ENCODE assay signal across 15 cellular contexts in genomic region chr14:74834682-74835392, GRCh38. TPM values are rescaled to one million over a fixed set of nuclear protein-coding genes. Genes with fewer than 3 reads are reported as not detected.
DNase-seq lines count a peak whose midpoint lies in the region; ATAC-seq, FAIRE-seq and TF ChIP-seq lines count a peak whose summit lies in the region.
"Had no signal": no experiment of that assay in that cellular context is flagged by ENCODE, and none has a peak within 500 bp of the region (broad histone marks: within the 10 kb centered on the region; RNA-seq: fewer than 3 reads in every experiment).

No MANE protein-coding gene starts in this region.

- CTCF ChIA-PET in MCF 10A (lab: Yijun Ruan, JAX) = interaction anchor here (1.3 to 2.0 kb wide), 3 partner anchors 24 to 226 kb away, joined by 4 to 7 read pairs (median 4); no protein-coding TSS in a partner anchor
- CTCF ChIA-PET in mammary epithelial cell (lab: Charles Lee; ENCODE audit: low non-redundant PET) = no interaction called here

- BruUV-seq in MCF 10A (replicated peaks; lab: Mats Ljungman, UMichigan) (no TSS peak), mammary epithelial cell (replicated peaks; lab: Mats Ljungman, UMichigan) (no TSS peak)

- POLR2A ChIA-PET in MCF 10A (lab: Yijun Ruan, JAX) = interaction anchor here (1.2 kb wide), 1 partner anchor 241 kb away, joined by 3 read pairs; no protein-coding TSS in a partner anchor

- H3K4me1 ChIP-seq in mammary epithelial cell (ENCODE audit: insufficient read depth, low read length) (no peaks in the 10 kb centered on the region), testis (peaks cover 4% of the 10 kb centered on the region)

- no peaks in the 10 kb centered on the region for H3K27me3 Mint-ChIP-seq in MCF 10A (ENCODE audit: insufficient read depth, unreplicated experiment)
- H3K27me3 Mint-ChIP-seq in activated T-helper 17 cell treated with anti-CD3 and anti-CD28 coated beads, Interleukin-2, amount 50 U/mL, for 72 hours = no peaks in the 10 kb centered on the region

- H3K4me3 ChIP-seq in mammary epithelial cell (replicated peaks in 1 of 3; ENCODE audit: insufficient read depth in 1 of 3, low read depth in 2 of 3, low read length in 3 of 3) (no peak overlapping the region), kidney epithelial cell (ENCODE audit: low read depth, low read length) (no peak overlapping the region), testis (no peak overlapping the region)
- H3K4me3 ChIP-seq: left ventricle myocardium inferior had no signal

- H3K27me3 ChIP-seq in mammary epithelial cell (ENCODE audit: insufficient read depth, low read length) (no peaks in the 10 kb centered on the region), kidney epithelial cell (ENCODE audit: control insufficient read depth, insufficient read depth, low read length) (no peaks in the 10 kb centered on the region), testis (no peaks in the 10 kb centered on the region)

- H3K9me3 ChIP-seq in mammary epithelial cell (replicated peaks; ENCODE audit: insufficient read depth, low read length) (no peaks in the 10 kb centered on the region), testis (no peaks in the 10 kb centered on the region)
- H3K9me3 ChIP-seq: left ventricle myocardium inferior had no signal

- H3K9ac ChIP-seq in mammary epithelial cell (ENCODE audit: insufficient read depth, low read length) = no peak overlapping the region

- TF ChIP-seq CTCF in MCF 10A (IDR thresholded peaks at IDR 0.05; ENCODE audit: unreplicated experiment) = no peak
- no peak for TF ChIP-seq CTCF in mammary epithelial cell (conservative IDR thresholded peaks at IDR 0.05 in 1 of 2, IDR thresholded peaks at IDR 0.05 in 1 of 2; ENCODE audit: extremely low read depth in 1 of 2, insufficient read depth in 1 of 2, low read depth in 1 of 2, low read length in 2 of 2)
- TF ChIP-seq CTCF in kidney epithelial cell (IDR thresholded peaks at IDR 0.05; ENCODE audit: insufficient read depth, low read length, poor library complexity, severe bottlenecking) = no peak
- TF ChIP-seq CTCF in testis (IDR thresholded peaks at IDR 0.05) = no peak

- dilution Hi-C loops in mammary epithelial cell (cut with HindIII; ENCODE audit: low sequenced_read_pairs) = no loop called here

- no peaks in the 10 kb centered on the region for H3K9me3 Mint-ChIP-seq in MCF 10A (ENCODE audit: unreplicated experiment)
- H3K9me3 Mint-ChIP-seq in activated T-helper 17 cell treated with anti-CD3 and anti-CD28 coated beads, Interleukin-2, amount 50 U/mL, for 72 hours = no peaks in the 10 kb centered on the region

- H4K20me1 ChIP-seq in mammary epithelial cell (ENCODE audit: insufficient read depth, low read length) = no peaks in the 10 kb centered on the region

- DNase-seq in MCF 10A (ENCODE audit: unreplicated experiment) (no peak), mammary epithelial cell (no peak), kidney epithelial cell (ENCODE audit: low read depth) (peak; percentile 16), urothelium cell line (ENCODE audit: low spot score) (no peak), KBM-7 (no peak), NAMALWA (ENCODE audit: low spot score) (no peak), testis (no peak)
- DNase-seq: foreskin melanocyte, left ventricle myocardium inferior, NCI-H1417 treated with DMSO at 0.1 percent for 48 hours, nucleus accumbens had no signal

- peak overlapping the region; percentile 2 for H3K27ac Mint-ChIP-seq in MCF 10A (ENCODE audit: low read depth, unreplicated experiment)
- H3K27ac Mint-ChIP-seq in activated T-helper 17 cell treated with anti-CD3 and anti-CD28 coated beads, Interleukin-2, amount 50 U/mL, for 72 hours = peak overlapping the region; percentile 23

- in situ Hi-C loops in mammary epithelial cell (cut with MboI; ENCODE audit: low sequenced_read_pairs in 2 of 2) (no loop called here), KBM-7 (cut with MboI; ENCODE audit: low pct_unique_long_range_greater_than_20kb, low sequenced_read_pairs) (no loop called here)

- H3K79me2 ChIP-seq in mammary epithelial cell (ENCODE audit: insufficient read depth, low read length) = no peaks in the 10 kb centered on the region

- peak; percentile 52 for FAIRE-seq in urothelium cell line (lab: Jason Lieb, UNC)

- intact Hi-C loops in MCF 10A (cut with micrococcal nuclease) (no loop called here), mammary epithelial cell (cut with micrococcal nuclease) (no loop called here), testis (cut with DNase I; ENCODE audit: low total_unique reads) (no loop called here)

- H3K27ac ChIP-seq in mammary epithelial cell (ENCODE audit: insufficient read depth, low read depth, low read length) (no peak overlapping the region), testis (no peak overlapping the region)
- H3K27ac ChIP-seq: left ventricle myocardium inferior had no signal

- H3K4me3 Mint-ChIP-seq in MCF 10A (ENCODE audit: unreplicated experiment) = no peak overlapping the region
- no peak overlapping the region for H3K4me3 Mint-ChIP-seq in activated T-helper 17 cell treated with anti-CD3 and anti-CD28 coated beads, Interleukin-2, amount 50 U/mL, for 72 hours

- peaks cover 54% of the 10 kb centered on the region for H3K36me3 Mint-ChIP-seq in MCF 10A (ENCODE audit: insufficient read depth, unreplicated experiment)
- peaks cover 43% of the 10 kb centered on the region for H3K36me3 Mint-ChIP-seq in activated T-helper 17 cell treated with anti-CD3 and anti-CD28 coated beads, Interleukin-2, amount 50 U/mL, for 72 hours (ENCODE audit: low read depth)

- H2AFZ ChIP-seq in mammary epithelial cell (ENCODE audit: low read depth, low read length) = no peak overlapping the region

- peaks cover 6% of the 10 kb centered on the region for H3K4me1 Mint-ChIP-seq in MCF 10A (ENCODE audit: insufficient read depth, unreplicated experiment)
- H3K4me1 Mint-ChIP-seq in activated T-helper 17 cell treated with anti-CD3 and anti-CD28 coated beads, Interleukin-2, amount 50 U/mL, for 72 hours = peaks cover 23% of the 10 kb centered on the region

- 98% methylated on average over 4 of the region's 5 CpGs for WGBS in mammary epithelial cell (ENCODE audit: low coverage, missing lambda C conversion rate)
- WGBS in testis, 2 donors = 91 to 97% methylated on average over 4 of the region's 5 CpGs

- TF ChIP-seq POLR2A in testis (IDR thresholded peaks at IDR 0.05) = no peak

- peaks cover 16% of the 10 kb centered on the region for H3K36me3 ChIP-seq in mammary epithelial cell (ENCODE audit: insufficient read depth, low read length)
- no peaks in the 10 kb centered on the region for H3K36me3 ChIP-seq in kidney epithelial cell (ENCODE audit: control insufficient read depth, insufficient read depth, low read length)
- no peaks in the 10 kb centered on the region for H3K36me3 ChIP-seq in testis (ENCODE audit: low read depth, missing control alignments)

- ATAC-seq in activated T-helper 17 cell treated with anti-CD3 and anti-CD28 coated beads, Interleukin-2, amount 50 U/mL, for 72 hours (replicated peaks) = no peak

- H3K4me2 ChIP-seq in mammary epithelial cell (ENCODE audit: insufficient read depth, low read depth, low read length) = no peak overlapping the region

RNA-seq across cellular contexts. Expression of gene PROX2, which starts 41.1 kb away (rescaled TPM):
- not detected in 2 replicates for total RNA-seq in MCF 10A (2022)
- total RNA-seq in mammary epithelial cell = not detected
- not detected for polyA plus RNA-seq in mammary epithelial cell
- not detected for polyA minus RNA-seq in mammary epithelial cell
- under 1 TPM; 0.71 TPM for total RNA-seq in activated T-helper 17 cell treated with anti-CD3 and anti-CD28 coated beads, Interleukin-2, amount 50 U/mL, for 72 hours
- not detected in 2 replicates for total RNA-seq in kidney epithelial cell
- total RNA-seq in testis = under 1 TPM; 0.06 to 0.08 TPM
- polyA plus RNA-seq in testis (ENCODE audit: insufficient read depth, low read depth, low replicate concordance) = 0.08 TPM
- total RNA-seq: G401, left ventricle myocardium inferior, SK-MEL-5 had no signal
- polyA plus RNA-seq: adipose tissue had no signal

RNA-seq across cellular contexts. Expression of gene DLST, which starts 46.9 kb away (rescaled TPM):
- total RNA-seq in MCF 10A (2022) (114 and 139 TPM in 2 replicates), mammary epithelial cell (100 to 1,000 TPM in 1 of 2 donors, 10 to 100 TPM in 1; 63.3 to 145 TPM), kidney epithelial cell (84.1 and 87.0 TPM in 2 replicates), testis (10 to 100 TPM; 82.0 to 98.1 TPM)
- polyA plus RNA-seq in mammary epithelial cell (151 TPM), testis (ENCODE audit: insufficient read depth, low read depth, low replicate concordance) (82.8 TPM)
- 162 TPM for polyA minus RNA-seq in mammary epithelial cell
- 100 to 1,000 TPM; 102 to 132 TPM for total RNA-seq in activated T-helper 17 cell treated with anti-CD3 and anti-CD28 coated beads, Interleukin-2, amount 50 U/mL, for 72 hours
